ENCODE assay signal across 25 cellular contexts in genomic region chr11:70494559-70495350, GRCh38.
"Had no signal": no experiment of that assay in that cellular context is flagged by ENCODE, and none has a peak within 500 bp of the region (broad histone marks: within the 10 kb centered on the region; RNA-seq: fewer than 3 reads in every experiment).

No MANE protein-coding gene starts in this region.

- ATAC-seq: activated CD8-positive, alpha-beta T cell treated with anti-CD3 and anti-CD28 coated beads for 36 hours; activated T-cell treated with anti-CD3 and anti-CD28 coated beads, Interleukin-2, amount 50 U/mL, for 4 hours; activated T-helper 17 cell treated with anti-CD3 and anti-CD28 coated beads, Interleukin-2, amount 50 U/mL, for 72 hours; esophagus mucosa; heart left ventricle; left lung; naive thymus-derived CD8-positive, alpha-beta T cell had no signal

- FAIRE-seq: urothelium cell line had no signal

- H3K36me3 ChIP-seq: heart left ventricle, left lung, transverse colon had no signal

- H3K9me3 ChIP-seq: testis, transverse colon had no signal

- H3K4me2 ChIP-seq: smooth muscle cell had no signal

- H3K4me1 ChIP-seq: left lung, testis, transverse colon had no signal

- H3K4me1 Mint-ChIP-seq: activated B cell treated with CpG ODN at 0.5 μM for 24 hours; activated T-helper 17 cell treated with anti-CD3 and anti-CD28 coated beads, Interleukin-2, amount 50 U/mL, for 72 hours; naive thymus-derived CD8-positive, alpha-beta T cell had no signal

- H3K9me3 Mint-ChIP-seq: neural crest cell; T-helper 2 cell treated with Interferon-gamma antibody and Interleukin-4, amounts not matched to agents 5 μg/mL and 100 μg/mL, for 36 hours had no signal

- DNase-seq: activated B cell treated with CpG ODN at 0.5 μM for 24 hours; activated CD4-positive, alpha-beta T cell treated with anti-CD3 and anti-CD28 coated beads, Interleukin-2, amount 50 U/mL, for 1 hour; activated CD8-positive, alpha-beta T cell treated with anti-CD3 and anti-CD28 coated beads for 36 hours; activated gamma-delta T cell treated with Interleukin-2 at 50 U/mL for 16 hours; activated naive CD4-positive, alpha-beta T cell treated with anti-CD3 and anti-CD28 coated beads, Interleukin-2, amount 50 U/mL, for 16 hours; activated T-cell treated with anti-CD3 and anti-CD28 coated beads, Interleukin-2, amount 50 U/mL, for 4 hours; amniotic stem cell; central memory CD4-positive, alpha-beta T cell; endodermal cell; foreskin fibroblast; stimulated activated CD4-positive, alpha-beta T cell treated with anti-CD3 and anti-CD28 coated beads, Interleukin-15, amount 100 ng/mL, for 24 hours; stimulated activated naive CD4-positive, alpha-beta T cell treated with Interleukin-2 at 50 U/mL for 16 hours; T-helper 1 cell; testis; transverse colon had no signal

- H3K4me3 ChIP-seq: heart left ventricle, left lung, smooth muscle cell, testis, transverse colon had no signal

- H3K27me3 ChIP-seq: heart left ventricle, left lung, testis, transverse colon had no signal

- H3K4me3 Mint-ChIP-seq: activated B cell treated with CpG ODN at 0.5 μM for 24 hours; activated CD8-positive, alpha-beta T cell treated with anti-CD3 and anti-CD28 coated beads for 36 hours; activated T-cell treated with anti-CD3 and anti-CD28 coated beads, Interleukin-2, amount 50 U/mL, for 4 hours; activated T-helper 17 cell treated with anti-CD3 and anti-CD28 coated beads, Interleukin-2, amount 50 U/mL, for 72 hours; dendritic cell treated with granulocyte-macrophage colony-stimulating factor and Interleukin-4, amounts not matched to agents 40 ng/mL and 50 ng/mL, for 4 days; endodermal cell; naive thymus-derived CD8-positive, alpha-beta T cell; neural crest cell; T-helper 2 cell treated with Interferon-gamma antibody and Interleukin-4, amounts not matched to agents 5 μg/mL and 100 μg/mL, for 36 hours had no signal

- H3K27me3 Mint-ChIP-seq: activated B cell treated with CpG ODN at 0.5 μM for 24 hours; activated CD8-positive, alpha-beta T cell treated with anti-CD3 and anti-CD28 coated beads for 36 hours; activated T-helper 17 cell treated with anti-CD3 and anti-CD28 coated beads, Interleukin-2, amount 50 U/mL, for 72 hours had no signal

- H3K27ac ChIP-seq: heart left ventricle, left lung, testis, transverse colon had no signal

- H3K27ac Mint-ChIP-seq: activated B cell treated with CpG ODN at 0.5 μM for 24 hours; activated CD8-positive, alpha-beta T cell treated with anti-CD3 and anti-CD28 coated beads for 36 hours; activated T-helper 17 cell treated with anti-CD3 and anti-CD28 coated beads, Interleukin-2, amount 50 U/mL, for 72 hours; dendritic cell treated with granulocyte-macrophage colony-stimulating factor and Interleukin-4, amounts not matched to agents 40 ng/mL and 50 ng/mL, for 4 days; endodermal cell; naive thymus-derived CD8-positive, alpha-beta T cell; T-helper 2 cell treated with Interferon-gamma antibody and Interleukin-4, amounts not matched to agents 5 μg/mL and 100 μg/mL, for 36 hours had no signal
